In the genomic region with DNA sequence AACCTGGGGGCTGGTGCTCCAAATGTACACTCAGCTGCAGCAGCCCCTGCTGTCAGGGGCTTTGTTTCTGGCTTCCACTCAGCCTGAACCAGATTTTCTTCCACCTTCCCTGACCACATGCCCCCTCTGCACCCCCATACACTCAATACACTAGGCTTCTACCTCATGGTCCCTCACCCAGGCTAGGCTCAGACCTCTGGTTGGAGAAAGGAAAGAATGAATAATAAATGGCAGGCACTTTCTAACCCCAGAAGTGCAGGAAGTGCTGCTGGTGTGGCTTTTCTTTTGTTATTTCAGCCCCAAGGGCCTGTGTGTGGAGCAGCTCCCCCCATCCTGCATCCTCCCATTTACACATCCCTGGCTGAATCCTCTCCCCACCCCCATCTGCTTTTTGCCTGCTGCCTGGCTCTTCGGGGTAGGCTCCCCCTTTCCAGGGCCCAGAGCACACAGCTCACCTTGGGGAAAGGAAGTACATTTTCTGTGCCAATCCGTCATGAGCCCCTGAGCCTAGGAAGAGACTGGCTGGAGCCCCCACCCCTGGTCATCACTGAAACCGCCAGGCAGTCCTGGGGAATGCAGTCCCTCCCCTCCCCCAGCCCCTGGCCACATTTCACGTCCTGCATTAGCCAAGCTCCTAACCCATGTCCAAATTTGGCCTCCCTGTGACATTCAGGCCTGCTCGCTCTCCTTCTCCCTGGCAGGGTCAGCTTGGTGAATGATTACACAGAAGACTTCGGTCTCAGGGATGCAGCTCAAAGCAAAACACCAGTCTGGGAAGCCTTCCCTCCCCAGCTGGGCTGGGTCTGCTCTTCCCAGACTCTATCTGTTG, we compare ENCODE assay signal across 9 cellular contexts. TPM values are rescaled to one million over a fixed set of nuclear protein-coding genes. Genes with fewer than 3 reads are reported as not detected.
DNase-seq lines count a peak whose midpoint lies in the region; ATAC-seq and TF ChIP-seq lines count a peak whose summit lies in the region.
"Had no signal": no experiment of that assay in that cellular context is flagged by ENCODE, and none has a peak within 500 bp of the region (broad histone marks: within the 10 kb centered on the region; RNA-seq: fewer than 3 reads in every experiment).

No MANE protein-coding gene starts in this region.

- H3K79me2 ChIP-seq in GM23338 (replicated peaks; ENCODE audit: insufficient read depth) = 0 out of 2 replicates have a peak, but pooled peaks cover 9% of the 10 kb centered on the region

- H2AFZ ChIP-seq in GM23338 = no peak overlapping the region

- peaks cover 14% of the 10 kb centered on the region; the same call in 1 of the 2 replicates for H3F3A ChIP-seq in GM23338 (replicated peaks; ENCODE audit: low read depth)

- no peaks in the 10 kb centered on the region for H3K9me3 Mint-ChIP-seq in GM23338
- no peaks in the 10 kb centered on the region for H3K9me3 Mint-ChIP-seq in activated naive CD4-positive, alpha-beta T cell treated with anti-CD3 and anti-CD28 coated beads for 36 hours

- peaks cover 30% of the 10 kb centered on the region for H3K27me3 ChIP-seq in GM23338 (ENCODE audit: insufficient read depth)
- peaks cover 53% of the 10 kb centered on the region for H3K27me3 ChIP-seq in iPS-15b (ENCODE audit: control insufficient read depth, insufficient read depth, low read length)
- H3K27me3 ChIP-seq in psoas muscle (ENCODE audit: insufficient read depth in 3 of 3, low read length in 2 of 3) = no peaks in the 10 kb centered on the region
- no peaks in the 10 kb centered on the region for H3K27me3 ChIP-seq in thyroid gland

- H3K27ac Mint-ChIP-seq in GM23338 = peak overlapping the region; percentile 95
- H3K27ac Mint-ChIP-seq in activated naive CD4-positive, alpha-beta T cell treated with anti-CD3 and anti-CD28 coated beads for 36 hours = no peak overlapping the region

- H3K36me3 ChIP-seq in GM23338 (ENCODE audit: insufficient read depth) (no peaks in the 10 kb centered on the region), iPS-15b (ENCODE audit: control insufficient read depth, insufficient read depth, low read length) (no peaks in the 10 kb centered on the region), psoas muscle (ENCODE audit: insufficient read depth in 1 of 2, low read depth in 1 of 2) (peaks cover 0 to 20% of the 10 kb centered on the region in 2 donors), thyroid gland (no peaks in the 10 kb centered on the region)

- H4K20me1 ChIP-seq in GM23338 (replicated peaks; ENCODE audit: insufficient read depth) = no peaks in the 10 kb centered on the region; the same call in 1 of the 2 replicates

- H3K9ac ChIP-seq in iPS-15b (ENCODE audit: low read depth, low read length) = peak overlapping the region; percentile 19

- H3K9me3 ChIP-seq in iPS-15b (ENCODE audit: control insufficient read depth, insufficient read depth, low read length) (no peaks in the 10 kb centered on the region), psoas muscle (no peaks in the 10 kb centered on the region), thyroid gland (no peaks in the 10 kb centered on the region)

- TF ChIP-seq POLR2A in thyroid gland (IDR thresholded peaks at IDR 0.05) = no peak

- H3K36me3 Mint-ChIP-seq in GM23338 (ENCODE audit: low read depth) = peaks cover 4% of the 10 kb centered on the region; the same call in 2 of the 3 replicates
- H3K36me3 Mint-ChIP-seq in activated naive CD4-positive, alpha-beta T cell treated with anti-CD3 and anti-CD28 coated beads for 36 hours (ENCODE audit: low read depth) = no peaks in the 10 kb centered on the region

- no peaks in the 10 kb centered on the region for H3K9me2 ChIP-seq in GM23338 (ENCODE audit: insufficient read depth)

- H3K4me1 ChIP-seq in GM23338 (ENCODE audit: insufficient read depth) = peaks cover 49% of the 10 kb centered on the region
- H3K4me1 ChIP-seq in iPS-15b (ENCODE audit: control insufficient read depth, insufficient read depth, low read length) = peaks cover 32% of the 10 kb centered on the region
- peaks cover 82% of the 10 kb centered on the region for H3K4me1 ChIP-seq in psoas muscle
- H3K4me1 ChIP-seq in thyroid gland = peaks cover 6 to 10% of the 10 kb centered on the region in 2 donors

- H3K4me2 ChIP-seq in GM23338 = peak overlapping the region; percentile 76

- peak overlapping the region; percentile 92 for H3K27ac ChIP-seq in GM23338 (ENCODE audit: low read depth)
- H3K27ac ChIP-seq in psoas muscle = peak overlapping the region; percentile 97
- no peak overlapping the region for H3K27ac ChIP-seq in substantia nigra (ENCODE audit: low read depth, low read length, poor library complexity, severe bottlenecking)
- H3K27ac ChIP-seq in thyroid gland = no peak overlapping the region

- intact Hi-C loops in psoas muscle (cut with DNase I) (no loop called here), thyroid gland (cut with DNase I) (no loop called here)
- intact Hi-C loops in activated naive CD4-positive, alpha-beta T cell treated with anti-CD3 and anti-CD28 coated beads for 36 hours (cut with micrococcal nuclease) = loop anchor here (10.0 kb wide), 1 partner anchor 231 kb away; the partner anchor contains the start of gene PAIP2B

- H3K4me3 ChIP-seq in GM23338 (peak overlapping the region; percentile 86), iPS-15b (ENCODE audit: low read depth, low read length) (peak overlapping the region; percentile 8), psoas muscle (peak overlapping the region; percentile 88), thyroid gland (replicated peaks in 1 of 3) (no peak overlapping the region)

- peaks cover 42% of the 10 kb centered on the region for H3K27me3 Mint-ChIP-seq in GM23338 (ENCODE audit: insufficient read depth, low read depth, poor library complexity)
- peaks cover 41% of the 10 kb centered on the region for H3K27me3 Mint-ChIP-seq in activated naive CD4-positive, alpha-beta T cell treated with anti-CD3 and anti-CD28 coated beads for 36 hours (ENCODE audit: low read depth)

- 16 to 23% (median 18%) methylated on average over 6 of the region's 6 CpGs for WGBS in psoas muscle, 3 donors
- 54 to 76% methylated on average over 6 of the region's 6 CpGs for WGBS in thyroid gland, 2 donors

- peak; percentile 78 for DNase-seq in GM23338 (ENCODE audit: low spot score)
- peak; percentile 80 for DNase-seq in UCSD-AML1 (lab: John Stamatoyannopoulos, UW; ENCODE audit: unreplicated experiment)
- DNase-seq in psoas muscle = no peak
- DNase-seq in activated naive CD4-positive, alpha-beta T cell treated with anti-CD3 and anti-CD28 coated beads for 36 hours = no peak
- DNase-seq in substantia nigra (lab: John Stamatoyannopoulos, UW) = no peak
- no peak for DNase-seq in stimulated activated naive CD8-positive, alpha-beta T cell treated with anti-CD3 and anti-CD28 coated beads, Interleukin-15, Interleukin-2, amounts not matched to agents 100 U/mL and 50 U/mL, for 24 hours
- DNase-seq in thyroid gland = no peak
- DNase-seq: activated naive CD4-positive, alpha-beta T cell treated with anti-CD3 and anti-CD28 coated beads, Interleukin-2, amount 50 U/mL, for 16 hours had no signal

- CTCF ChIA-PET in activated naive CD4-positive, alpha-beta T cell treated with anti-CD3 and anti-CD28 coated beads for 36 hours (lab: Charles Lee) = interaction anchor here (1.6 kb wide), 1 partner anchor 16 kb away, joined by 10 read pairs; no protein-coding TSS in a partner anchor

- ATAC-seq in GM23338 = peak; percentile 7
- ATAC-seq in psoas muscle = no peak
- ATAC-seq in stimulated activated naive CD8-positive, alpha-beta T cell treated with anti-CD3 and anti-CD28 coated beads, Interleukin-15, Interleukin-2, amounts not matched to agents 100 U/mL and 50 U/mL, for 24 hours = no peak

- TF ChIP-seq CTCF in GM23338 (conservative IDR thresholded peaks at IDR 0.05; ENCODE audit: low read depth in 2 of 2) = no peak; a peak in 1 of 4 replicates
- TF ChIP-seq CTCF in psoas muscle (IDR thresholded peaks at IDR 0.05) = no peak
- TF ChIP-seq CTCF in thyroid gland (IDR thresholded peaks at IDR 0.05) = no peak

- peaks cover 69% of the 10 kb centered on the region for H3K4me1 Mint-ChIP-seq in GM23338
- H3K4me1 Mint-ChIP-seq in activated naive CD4-positive, alpha-beta T cell treated with anti-CD3 and anti-CD28 coated beads for 36 hours (ENCODE audit: low read depth) = peaks cover 15% of the 10 kb centered on the region

- H3K4me3 Mint-ChIP-seq in GM23338 = peak overlapping the region; percentile 69
- H3K4me3 Mint-ChIP-seq in activated naive CD4-positive, alpha-beta T cell treated with anti-CD3 and anti-CD28 coated beads for 36 hours = no peak overlapping the region

TF ChIP-seq in GM23338, 12 proteins besides CTCF, POLR2A, EP300 and RAD21 (continues in another document):
- TF ChIP-seq EZH2phosphoT487 (IDR thresholded peaks at IDR 0.05; ENCODE audit: unreplicated experiment) (no peak), EZH2 (IDR thresholded peaks at IDR 0.05; ENCODE audit: low read depth, unreplicated experiment) (no peak)
- TF ChIP-seq, protein P1, sequence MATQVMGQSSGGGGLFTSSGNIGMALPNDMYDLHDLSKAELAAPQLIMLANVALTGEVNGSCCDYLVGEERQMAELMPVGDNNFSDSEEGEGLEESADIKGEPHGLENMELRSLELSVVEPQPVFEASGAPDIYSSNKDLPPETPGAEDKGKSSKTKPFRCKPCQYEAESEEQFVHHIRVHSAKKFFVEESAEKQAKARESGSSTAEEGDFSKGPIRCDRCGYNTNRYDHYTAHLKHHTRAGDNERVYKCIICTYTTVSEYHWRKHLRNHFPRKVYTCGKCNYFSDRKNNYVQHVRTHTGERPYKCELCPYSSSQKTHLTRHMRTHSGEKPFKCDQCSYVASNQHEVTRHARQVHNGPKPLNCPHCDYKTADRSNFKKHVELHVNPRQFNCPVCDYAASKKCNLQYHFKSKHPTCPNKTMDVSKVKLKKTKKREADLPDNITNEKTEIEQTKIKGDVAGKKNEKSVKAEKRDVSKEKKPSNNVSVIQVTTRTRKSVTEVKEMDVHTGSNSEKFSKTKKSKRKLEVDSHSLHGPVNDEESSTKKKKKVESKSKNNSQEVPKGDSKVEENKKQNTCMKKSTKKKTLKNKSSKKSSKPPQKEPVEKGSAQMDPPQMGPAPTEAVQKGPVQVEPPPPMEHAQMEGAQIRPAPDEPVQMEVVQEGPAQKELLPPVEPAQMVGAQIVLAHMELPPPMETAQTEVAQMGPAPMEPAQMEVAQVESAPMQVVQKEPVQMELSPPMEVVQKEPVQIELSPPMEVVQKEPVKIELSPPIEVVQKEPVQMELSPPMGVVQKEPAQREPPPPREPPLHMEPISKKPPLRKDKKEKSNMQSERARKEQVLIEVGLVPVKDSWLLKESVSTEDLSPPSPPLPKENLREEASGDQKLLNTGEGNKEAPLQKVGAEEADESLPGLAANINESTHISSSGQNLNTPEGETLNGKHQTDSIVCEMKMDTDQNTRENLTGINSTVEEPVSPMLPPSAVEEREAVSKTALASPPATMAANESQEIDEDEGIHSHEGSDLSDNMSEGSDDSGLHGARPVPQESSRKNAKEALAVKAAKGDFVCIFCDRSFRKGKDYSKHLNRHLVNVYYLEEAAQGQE (IDR thresholded peaks at IDR 0.05; ENCODE audit: unreplicated experiment) = no peak

RNA-seq across cellular contexts. Expression of gene DYSF, which starts 2.6 kb away (rescaled TPM):
- 18.0 and 21.3 TPM in 2 replicates for total RNA-seq in GM23338 (2014; rRNA removed; shearing (Covaris generic))
- 6.4 and 7.3 TPM in 2 replicates for polyA plus RNA-seq in GM23338 (2016; fragmentation: Nextera tagmentation; extraction: Ambion mirVana)
- total RNA-seq in psoas muscle = 100 to 1,000 TPM; 109 to 208 (median 118) TPM
- polyA plus RNA-seq in psoas muscle = 10 to 100 TPM; 38.3 to 67.1 (median 55.8) TPM
- under 1 TPM; 0.05 to 0.07 TPM for total RNA-seq in activated naive CD4-positive, alpha-beta T cell treated with anti-CD3 and anti-CD28 coated beads for 36 hours
- total RNA-seq in thyroid gland = 10 to 100 TPM; 10.3 to 14.9 (median 14.4) TPM

Comparison
In these comparisons a context has a peak if more than half of its experiments do, and no peak if none do; other contexts are left out.
1. DNase-seq: peak in GM23338 (single experiment) and UCSD-AML1 (single experiment); none in psoas muscle (0 of 2), activated naive CD4-positive, alpha-beta T cell treated with anti-CD3 and anti-CD28 coated beads for 36 hours (single experiment), substantia nigra (0 of 49), stimulated activated naive CD8-positive, alpha-beta T cell treated with anti-CD3 and anti-CD28 coated beads, Interleukin-15, Interleukin-2, amounts not matched to agents 100 U/mL and 50 U/mL, for 24 hours (single experiment) and thyroid gland (0 of 2).
2. H3K27ac ChIP-seq: peak in GM23338 (single experiment) and psoas muscle (single experiment); none in substantia nigra (single experiment) and thyroid gland (0 of 3).
3. H3K4me3 ChIP-seq: peak in GM23338 (single experiment), iPS-15b (single experiment) and psoas muscle (single experiment); none in thyroid gland (0 of 3).
4. RNA of gene DYSF, which starts 2.6 kb away (total RNA-seq): 109 to 208 TPM in psoas muscle, 18.0 to 21.3 TPM in GM23338 and 10.3 to 14.9 TPM in thyroid gland; 0.05 to 0.07 TPM in activated naive CD4-positive, alpha-beta T cell treated with anti-CD3 and anti-CD28 coated beads for 36 hours; every median in the first group is over 10 times any median in the second.